In genomic region chr22:20584029-20584871, GRCh38 we compare ENCODE assay signal across 16 cellular contexts.
DNase-seq lines count a peak whose midpoint lies in the region; ATAC-seq, FAIRE-seq and TF ChIP-seq lines count a peak whose summit lies in the region.
"Had no signal": no experiment of that assay in that cellular context is flagged by ENCODE, and none has a peak within 500 bp of the region (broad histone marks: within the 10 kb centered on the region; RNA-seq: fewer than 3 reads in every experiment).

No MANE protein-coding gene starts in this region.

- H2AK5ac ChIP-seq in neuronal stem cell (ENCODE audit: low read depth, low read length) = no peak overlapping the region

- peak overlapping the region; percentile 96 for H3K23ac ChIP-seq in neuronal stem cell (ENCODE audit: low read depth, low read length, poor library complexity)

- no peak overlapping the region for H3K4ac ChIP-seq in neuronal stem cell (ENCODE audit: low read length)

- H3K36me3 ChIP-seq in HEK293 (ENCODE audit: control insufficient read depth in 2 of 2, insufficient read depth in 1 of 2, low read length in 2 of 2) (peaks cover 0 to 87% of the 10 kb centered on the region in 2 experiments; a peak in 1 of 3 replicates), astrocyte (ENCODE audit: insufficient read depth, low read length) (peaks cover 29% of the 10 kb centered on the region), neuronal stem cell (replicated peaks in 1 of 2; ENCODE audit: control insufficient read depth in 2 of 2, insufficient read depth in 2 of 2, low read length in 2 of 2) (peaks cover 54 to 83% of the 10 kb centered on the region in 2 donors)

- H2BK12ac ChIP-seq in neuronal stem cell (ENCODE audit: low read length) = no peak overlapping the region

- H3K27ac Mint-ChIP-seq in astrocyte (ENCODE audit: unreplicated experiment) = no peak overlapping the region

- H3K9me3 Mint-ChIP-seq in astrocyte (ENCODE audit: unreplicated experiment) = no peaks in the 10 kb centered on the region
- H3K9me3 Mint-ChIP-seq: CD8-positive, alpha-beta memory T cell had no signal

- FAIRE-seq in astrocyte (lab: Jason Lieb, UNC) = no peak
- FAIRE-seq: H54 had no signal

- H3K27me3 ChIP-seq in astrocyte (ENCODE audit: insufficient read depth, low read length) (no peaks in the 10 kb centered on the region), neuronal stem cell (ENCODE audit: control insufficient read depth in 3 of 3, insufficient read depth in 3 of 3, low read depth in 1 of 3, low read length in 3 of 3) (no peaks in the 10 kb centered on the region)
- H3K27me3 ChIP-seq: Peyer's patch had no signal

- no peaks in the 10 kb centered on the region for H3K4me1 ChIP-seq in HEK293 (ENCODE audit: control insufficient read depth, insufficient read depth, low read length)
- no peaks in the 10 kb centered on the region for H3K4me1 ChIP-seq in astrocyte (ENCODE audit: insufficient read depth, low read length)
- no peaks in the 10 kb centered on the region for H3K4me1 ChIP-seq in neuronal stem cell (ENCODE audit: control insufficient read depth in 2 of 2, insufficient read depth in 1 of 2, low read depth in 1 of 2, low read length in 2 of 2)
- H3K4me1 ChIP-seq: Peyer's patch had no signal

- H3K36me3 Mint-ChIP-seq in astrocyte (ENCODE audit: low read depth, unreplicated experiment) = peaks cover 8% of the 10 kb centered on the region

- H3K27ac ChIP-seq in HEK293 (ENCODE audit: extremely low read depth, low read depth, low read length) = no peak overlapping the region
- H3K27ac ChIP-seq in astrocyte (ENCODE audit: low read depth, low read length) = no peak overlapping the region
- H3K27ac ChIP-seq in neuronal stem cell (replicated peaks; ENCODE audit: low read length) = no peak overlapping the region
- H3K27ac ChIP-seq: Peyer's patch had no signal

- peak overlapping the region; percentile 82 for H4K8ac ChIP-seq in neuronal stem cell (ENCODE audit: low read depth, low read length)

- no peak overlapping the region for H3K18ac ChIP-seq in neuronal stem cell (ENCODE audit: low read length)

- H3K27me3 Mint-ChIP-seq in astrocyte (ENCODE audit: low read depth, unreplicated experiment) = no peaks in the 10 kb centered on the region
- H3K27me3 Mint-ChIP-seq: CD8-positive, alpha-beta memory T cell had no signal

- peaks cover 34% of the 10 kb centered on the region for H3K79me2 ChIP-seq in astrocyte (ENCODE audit: insufficient read depth, low read length)

- no peak overlapping the region for H2BK15ac ChIP-seq in neuronal stem cell (ENCODE audit: low read length)

- H2BK5ac ChIP-seq in neuronal stem cell (ENCODE audit: low read length) = no peak overlapping the region

- TF ChIP-seq CTCF in HEK293 (tag by site-specific recombination; IDR thresholded peaks at IDR 0.05) (no peak), astrocyte (IDR thresholded peaks at IDR 0.05; ENCODE audit: insufficient read depth, low read depth, low read length) (no peak)

- H4K91ac ChIP-seq in neuronal stem cell (ENCODE audit: low read depth, low read length, poor library complexity) = no peak overlapping the region

- H3K4me2 ChIP-seq in astrocyte (ENCODE audit: low read length) (no peak overlapping the region), neuronal stem cell (ENCODE audit: insufficient read depth, low read length, poor library complexity, severe bottlenecking) (no peak overlapping the region)

- H3K9ac ChIP-seq in astrocyte (ENCODE audit: low read length) (no peak overlapping the region), neuronal stem cell (ENCODE audit: low read depth, low read length, poor library complexity) (no peak overlapping the region)

- no peaks in the 10 kb centered on the region for H3K9me3 ChIP-seq in HEK293 (ENCODE audit: control insufficient read depth, insufficient read depth, low read depth, low read length)
- H3K9me3 ChIP-seq in astrocyte (ENCODE audit: insufficient read depth, low read depth, low read length) = no peaks in the 10 kb centered on the region
- H3K9me3 ChIP-seq in neuronal stem cell (replicated peaks in 1 of 2; ENCODE audit: control insufficient read depth in 2 of 2, insufficient read depth in 1 of 2, low read depth in 1 of 2, low read length in 2 of 2) = no peaks in the 10 kb centered on the region
- H3K9me3 ChIP-seq: Peyer's patch had no signal

- DNase-seq in activated naive CD4-positive, alpha-beta T cell treated with anti-CD3 and anti-CD28 coated beads, Interleukin-2, amount 50 U/mL, for 16 hours = peak; percentile 4
- DNase-seq in activated naive CD4-positive, alpha-beta T cell (lab: John Stamatoyannopoulos, UW) = no peak
- no peak for DNase-seq in astrocyte (ENCODE audit: low read depth)
- DNase-seq in neuronal stem cell (ENCODE audit: low spot score) = no peak
- no peak for DNase-seq in C1 segment of cervical spinal cord (lab: John Stamatoyannopoulos, UW)
- DNase-seq in stimulated activated CD4-positive, alpha-beta T cell treated with anti-CD3 and anti-CD28 coated beads, Interleukin-1b, Interleukin-23, amount 100 ng/mL, for 48 hours = no peak
- DNase-seq: CD8-positive, alpha-beta memory T cell; IMR-90; NCI-H1417; NCI-H2029; NCI-H2171 treated with DMSO at 0.1 percent for 48 hours; SIG-M5 had no signal

- H2AFZ ChIP-seq in astrocyte (ENCODE audit: low read depth, low read length) = no peak overlapping the region
- H2AFZ ChIP-seq in neuronal stem cell (ENCODE audit: low read length) = no peak overlapping the region

- no peak overlapping the region for H2BK120ac ChIP-seq in neuronal stem cell (ENCODE audit: low read depth, low read length)

- POLR2A ChIA-PET in HEK293 (lab: Yijun Ruan, JAX) = no interaction called here

- peaks cover 7% of the 10 kb centered on the region for H3K4me1 Mint-ChIP-seq in astrocyte (ENCODE audit: low read depth, unreplicated experiment)

- H3K4me3 Mint-ChIP-seq in astrocyte (ENCODE audit: unreplicated experiment) = peak overlapping the region; percentile 45
- H3K4me3 Mint-ChIP-seq: CD8-positive, alpha-beta memory T cell had no signal

- H3K4me3 ChIP-seq in HEK293 (ENCODE audit: low read depth, low read length) (no peak overlapping the region), astrocyte (ENCODE audit: insufficient read depth, low read depth, low read length) (no peak overlapping the region), neuronal stem cell (ENCODE audit: low read length in 2 of 2) (no peak overlapping the region)
- H3K4me3 ChIP-seq: Peyer's patch had no signal

- no CpG with 5 or more reads among the region's 12 CpGs for WGBS in neuronal stem cell (ENCODE audit: extremely low coverage in 2 of 2, insufficient read length in 2 of 2, insufficient replicate concordance in 1 of 2), 2 donors

- CTCF ChIA-PET in HEK293 (lab: Yijun Ruan, JAX) = interaction anchor here (0.7 to 2.6 kb wide), 5 partner anchors 10 to 120 kb away, joined by 3 to 21 read pairs (median 4); no protein-coding TSS in a partner anchor

- H4K20me1 ChIP-seq in astrocyte (ENCODE audit: insufficient read depth, low read length) = peaks cover 80% of the 10 kb centered on the region

- no peak for ATAC-seq in HG02840 (IDR thresholded peaks at IDR 0.05; ENCODE audit: low FRiP score, unreplicated experiment)

- peaks cover 5% of the 10 kb centered on the region for H3K79me1 ChIP-seq in neuronal stem cell (ENCODE audit: low read depth, low read length)

- H3K14ac ChIP-seq in neuronal stem cell (ENCODE audit: low read length) = no peak overlapping the region

TF ChIP-seq in HEK293, 187 proteins besides CTCF, POLR2A, EP300 and RAD21:
- no peak for TF ChIP-seq ZNF184 (tag by site-specific recombination; IDR thresholded peaks at IDR 0.05)
- peak; percentile 22; the same call in 1 of the 2 replicates for TF ChIP-seq EGR2 (tag by site-specific recombination; IDR thresholded peaks at IDR 0.05; ENCODE audit: low read depth)
